ENCODE assay signal across 22 cellular contexts in genomic region chr3:158782283-158782682, GRCh38. TPM values are rescaled to one million over a fixed set of nuclear protein-coding genes. Genes with fewer than 3 reads are reported as not detected.
"Had no signal": no experiment of that assay in that cellular context is flagged by ENCODE, and none has a peak within 500 bp of the region (broad histone marks: within the 10 kb centered on the region; RNA-seq: fewer than 3 reads in every experiment).

No MANE protein-coding gene starts in this region.

- ATAC-seq: heart left ventricle; lower lobe of right lung; naive thymus-derived CD4-positive, alpha-beta T cell; right cardiac atrium had no signal

- H3K27me3 Mint-ChIP-seq: dendritic cell treated with granulocyte-macrophage colony-stimulating factor and Interleukin-4, amounts not matched to agents 40 ng/mL and 50 ng/mL, for 4 days; memory B cell; naive thymus-derived CD4-positive, alpha-beta T cell; progenitor cell of endocrine pancreas had no signal

- H3K4me1 ChIP-seq: left ventricle myocardium inferior, neural progenitor cell had no signal

- H3K9me3 ChIP-seq: ovary had no signal

- DNase-seq: cerebellar nuclear complex; endodermal cell; heart left ventricle; hypothalamus; islet precursor cell; left ventricle myocardium inferior; lower lobe of right lung; midbrain; naive thymus-derived CD4-positive, alpha-beta T cell; nucleus accumbens; ovary; right cardiac atrium; small intestine; stimulated activated CD4-positive, alpha-beta T cell treated with anti-CD3 and anti-CD28 coated beads, Interleukin-12 subunit alpha, Interleukin-12 subunit beta, amount 100 ng/mL, for 4 hours; stimulated activated CD4-positive, alpha-beta T cell treated with anti-CD3 and anti-CD28 coated beads, Interleukin-2, amount 100 ng/mL, for 48 hours; stimulated activated naive CD4-positive, alpha-beta T cell treated with Interleukin-2 at 50 U/mL for 16 hours; trophoblast cell had no signal

- H3K36me3 Mint-ChIP-seq: neural progenitor cell had no signal

- H3K4me3 ChIP-seq: heart left ventricle, left ventricle myocardium inferior, lower lobe of right lung, neural progenitor cell, ovary had no signal

- H3K27me3 ChIP-seq: heart left ventricle, neural progenitor cell, ovary had no signal

- H2AFZ ChIP-seq: neural progenitor cell had no signal

- H3K27ac ChIP-seq: heart left ventricle, left ventricle myocardium inferior, lower lobe of right lung, neural progenitor cell, ovary had no signal

- H3K27ac Mint-ChIP-seq: dendritic cell treated with granulocyte-macrophage colony-stimulating factor and Interleukin-4, amounts not matched to agents 40 ng/mL and 50 ng/mL, for 4 days; endodermal cell; memory B cell; naive thymus-derived CD4-positive, alpha-beta T cell; neural progenitor cell; progenitor cell of endocrine pancreas had no signal

- H3K9me3 Mint-ChIP-seq: dendritic cell treated with granulocyte-macrophage colony-stimulating factor and Interleukin-4, amounts not matched to agents 40 ng/mL and 50 ng/mL, for 4 days; endodermal cell; naive thymus-derived CD4-positive, alpha-beta T cell; neural progenitor cell had no signal

- H3K4me1 Mint-ChIP-seq: endodermal cell; memory B cell; naive thymus-derived CD4-positive, alpha-beta T cell; neural progenitor cell had no signal

- H3K36me3 ChIP-seq: heart left ventricle, left ventricle myocardium inferior, lower lobe of right lung, neural progenitor cell, ovary had no signal

- H3K4me2 ChIP-seq: neural progenitor cell had no signal

- H3K4me3 Mint-ChIP-seq: dendritic cell treated with granulocyte-macrophage colony-stimulating factor and Interleukin-4, amounts not matched to agents 40 ng/mL and 50 ng/mL, for 4 days; endodermal cell; memory B cell; naive thymus-derived CD4-positive, alpha-beta T cell; neural progenitor cell had no signal

- FAIRE-seq: frontal cortex had no signal

- H3K9ac ChIP-seq: neural progenitor cell had no signal

RNA-seq across cellular contexts. Expression of gene RARRES1, which starts 50.0 kb away (rescaled TPM):
- total RNA-seq: naive thymus-derived CD4-positive, alpha-beta T cell had no signal
- polyA plus RNA-seq: naive thymus-derived CD4-positive, alpha-beta T cell had no signal
